Comparison of ENCODE assay signal across 22 cellular contexts in the genomic region with DNA sequence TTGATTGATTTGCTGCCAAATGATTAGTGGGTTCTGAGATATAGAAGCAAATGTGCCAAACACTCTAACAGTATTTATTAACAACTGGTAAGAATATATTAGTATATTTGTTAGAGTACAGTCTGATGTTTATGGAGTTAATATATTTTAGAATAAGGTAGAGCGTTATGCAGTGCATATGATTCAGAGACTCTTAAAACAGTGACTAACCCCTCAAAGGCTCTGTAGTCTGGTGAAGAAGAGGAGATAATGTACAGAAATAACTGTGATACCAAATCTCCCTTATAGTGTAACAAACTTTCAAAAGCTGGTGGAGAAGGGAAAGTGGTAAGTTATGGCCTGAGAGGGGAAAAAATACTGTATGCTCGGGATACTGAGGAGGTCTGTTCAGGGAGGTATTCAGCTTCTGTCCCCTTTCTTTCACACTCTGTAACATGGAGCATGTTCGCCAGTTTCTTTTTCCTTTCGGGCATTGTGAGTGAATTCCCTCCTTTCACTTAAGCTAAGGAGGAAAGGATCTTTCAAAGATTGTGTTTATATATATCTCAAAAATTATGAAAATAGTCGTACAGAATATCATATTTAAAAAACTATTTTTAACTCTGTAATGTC.
DNase-seq lines count a peak whose midpoint lies in the region; ATAC-seq and TF ChIP-seq lines count a peak whose summit lies in the region.
"Had no signal": no experiment of that assay in that cellular context is flagged by ENCODE, and none has a peak within 500 bp of the region (broad histone marks: within the 10 kb centered on the region; RNA-seq: fewer than 3 reads in every experiment).

No MANE protein-coding gene starts in this region.

- H3K27me3 Mint-ChIP-seq in nephron (ENCODE audit: low read depth) = no peaks in the 10 kb centered on the region
- H3K27me3 Mint-ChIP-seq in activated CD8-positive, alpha-beta T cell treated with anti-CD3 and anti-CD28 coated beads for 36 hours = no peaks in the 10 kb centered on the region
- H3K27me3 Mint-ChIP-seq: dendritic cell treated with granulocyte-macrophage colony-stimulating factor and Interleukin-4, amounts not matched to agents 40 ng/mL and 50 ng/mL, for 4 days; IgD-negative memory B cell; stimulated activated naive B cell treated with anti-CD40 and anti-IgM and Interleukin-4, amounts not matched to agents 10 μg/mL and 1 μg/mL and 100 μg/mL, for 72 hours had no signal

- ATAC-seq in left ventricle myocardium superior (peak; percentile 29), Right ventricle myocardium superior (ENCODE audit: poor library complexity) (no peak)
- ATAC-seq in activated CD8-positive, alpha-beta T cell treated with anti-CD3 and anti-CD28 coated beads for 36 hours = no peak
- ATAC-seq: activated naive CD4-positive, alpha-beta T cell treated with anti-CD3 and anti-CD28 coated beads, Interleukin-2, amount 50 U/mL, for 72 hours; left lobe of liver; Right ventricle myocardium inferior; stimulated activated naive B cell treated with anti-CD40 and anti-IgM and Interleukin-4, amounts not matched to agents 10 μg/mL and 1 μg/mL and 100 μg/mL, for 72 hours had no signal

- peaks cover 59% of the 10 kb centered on the region for H3K4me1 Mint-ChIP-seq in nephron
- no peaks in the 10 kb centered on the region for H3K4me1 Mint-ChIP-seq in activated CD8-positive, alpha-beta T cell treated with anti-CD3 and anti-CD28 coated beads for 36 hours (ENCODE audit: low read depth)
- H3K4me1 Mint-ChIP-seq: IgD-negative memory B cell; stimulated activated naive B cell treated with anti-CD40 and anti-IgM and Interleukin-4, amounts not matched to agents 10 μg/mL and 1 μg/mL and 100 μg/mL, for 72 hours had no signal

- no peak overlapping the region for H3K4me3 Mint-ChIP-seq in nephron
- no peak overlapping the region for H3K4me3 Mint-ChIP-seq in activated CD8-positive, alpha-beta T cell treated with anti-CD3 and anti-CD28 coated beads for 36 hours
- H3K4me3 Mint-ChIP-seq: dendritic cell treated with granulocyte-macrophage colony-stimulating factor and Interleukin-4, amounts not matched to agents 40 ng/mL and 50 ng/mL, for 4 days; IgD-negative memory B cell; stimulated activated naive B cell treated with anti-CD40 and anti-IgM and Interleukin-4, amounts not matched to agents 10 μg/mL and 1 μg/mL and 100 μg/mL, for 72 hours had no signal

- no peak for TF ChIP-seq CTCF in epithelial cell of esophagus (IDR thresholded peaks at IDR 0.05; ENCODE audit: insufficient read depth, low read depth, low read length, missing control alignments)
- TF ChIP-seq CTCF in nephron (IDR thresholded peaks at IDR 0.05; ENCODE audit: unreplicated experiment in 3 of 3) = no peak
- no peak for TF ChIP-seq CTCF in activated CD8-positive, alpha-beta T cell treated with anti-CD3 and anti-CD28 coated beads for 36 hours (IDR thresholded peaks at IDR 0.05)

- peaks cover 17% of the 10 kb centered on the region for H3K36me3 Mint-ChIP-seq in nephron (ENCODE audit: low read depth)
- H3K36me3 Mint-ChIP-seq in activated CD8-positive, alpha-beta T cell treated with anti-CD3 and anti-CD28 coated beads for 36 hours (ENCODE audit: low read depth) = no peaks in the 10 kb centered on the region
- H3K36me3 Mint-ChIP-seq: activated naive CD4-positive, alpha-beta T cell treated with anti-CD3 and anti-CD28 coated beads, Interleukin-2, amount 50 U/mL, for 72 hours; IgD-negative memory B cell; stimulated activated naive B cell treated with anti-CD40 and anti-IgM and Interleukin-4, amounts not matched to agents 10 μg/mL and 1 μg/mL and 100 μg/mL, for 72 hours had no signal

- H3K27me3 ChIP-seq in H7 (ENCODE audit: control insufficient read depth, insufficient read depth, low read length) = no peaks in the 10 kb centered on the region

- CTCF ChIA-PET in activated CD8-positive, alpha-beta T cell treated with anti-CD3 and anti-CD28 coated beads for 36 hours (lab: Charles Lee) = no interaction called here

- no peaks in the 10 kb centered on the region for H3K9me3 Mint-ChIP-seq in nephron
- H3K9me3 Mint-ChIP-seq in activated CD8-positive, alpha-beta T cell treated with anti-CD3 and anti-CD28 coated beads for 36 hours = peaks cover 2% of the 10 kb centered on the region
- H3K9me3 Mint-ChIP-seq: activated naive CD4-positive, alpha-beta T cell treated with anti-CD3 and anti-CD28 coated beads, Interleukin-2, amount 50 U/mL, for 72 hours; dendritic cell treated with granulocyte-macrophage colony-stimulating factor and Interleukin-4, amounts not matched to agents 40 ng/mL and 50 ng/mL, for 4 days; IgD-negative memory B cell; stimulated activated naive B cell treated with anti-CD40 and anti-IgM and Interleukin-4, amounts not matched to agents 10 μg/mL and 1 μg/mL and 100 μg/mL, for 72 hours had no signal

- no peaks in the 10 kb centered on the region for H3K36me3 ChIP-seq in H7 (replicated peaks; ENCODE audit: control insufficient read depth, insufficient read depth, low read length)

- intact Hi-C loops in left ventricle myocardium superior (cut with micrococcal nuclease) = no loop called here
- intact Hi-C loops in Right ventricle myocardium superior (cut with DNase I) = no loop called here
- intact Hi-C loops in activated CD8-positive, alpha-beta T cell treated with anti-CD3 and anti-CD28 coated beads for 36 hours (cut with micrococcal nuclease) = no loop called here

- H3K4me3 ChIP-seq in epithelial cell of esophagus (ENCODE audit: low read length) = no peak overlapping the region
- H3K4me3 ChIP-seq in H7 (ENCODE audit: insufficient read depth, low read depth, low read length) = no peak overlapping the region
- H3K4me3 ChIP-seq: PC-9 had no signal

- H3K27ac Mint-ChIP-seq in nephron = peak overlapping the region; percentile 0 to 29 (median 27)
- no peak overlapping the region for H3K27ac Mint-ChIP-seq in activated CD8-positive, alpha-beta T cell treated with anti-CD3 and anti-CD28 coated beads for 36 hours
- H3K27ac Mint-ChIP-seq: activated naive CD4-positive, alpha-beta T cell treated with anti-CD3 and anti-CD28 coated beads, Interleukin-2, amount 50 U/mL, for 72 hours; dendritic cell treated with granulocyte-macrophage colony-stimulating factor and Interleukin-4, amounts not matched to agents 40 ng/mL and 50 ng/mL, for 4 days; IgD-negative memory B cell; stimulated activated naive B cell treated with anti-CD40 and anti-IgM and Interleukin-4, amounts not matched to agents 10 μg/mL and 1 μg/mL and 100 μg/mL, for 72 hours had no signal

- DNase-seq in left ventricle myocardium superior = no peak
- no peak for DNase-seq in Right ventricle myocardium superior
- DNase-seq in epithelial cell of esophagus (ENCODE audit: low read depth) = peak; percentile 3
- no peak for DNase-seq in activated CD8-positive, alpha-beta T cell treated with anti-CD3 and anti-CD28 coated beads for 36 hours
- DNase-seq in NCI-H1092 (lab: John Stamatoyannopoulos, UW) = no peak
- DNase-seq in H7 = no peak
- DNase-seq in SHP77 treated with DMSO at 0.1 percent for 48 hours (lab: John Stamatoyannopoulos, UW) = no peak
- DNase-seq: activated CD4-positive, alpha-beta T cell treated with anti-CD3 and anti-CD28 coated beads for 4 hours; anterior cingulate cortex; central memory CD4-positive, alpha-beta T cell; NCI-H2107; NCI-H345; nucleus accumbens; PC-9; stimulated activated naive B cell treated with anti-CD40 and anti-IgM and Interleukin-4, amounts not matched to agents 10 μg/mL and 1 μg/mL and 100 μg/mL, for 72 hours; substantia nigra had no signal

- POLR2A ChIA-PET in activated CD8-positive, alpha-beta T cell treated with anti-CD3 and anti-CD28 coated beads for 36 hours (lab: Charles Lee) = no interaction called here
